ENCODE assay signal across 17 cellular contexts in the genomic region with DNA sequence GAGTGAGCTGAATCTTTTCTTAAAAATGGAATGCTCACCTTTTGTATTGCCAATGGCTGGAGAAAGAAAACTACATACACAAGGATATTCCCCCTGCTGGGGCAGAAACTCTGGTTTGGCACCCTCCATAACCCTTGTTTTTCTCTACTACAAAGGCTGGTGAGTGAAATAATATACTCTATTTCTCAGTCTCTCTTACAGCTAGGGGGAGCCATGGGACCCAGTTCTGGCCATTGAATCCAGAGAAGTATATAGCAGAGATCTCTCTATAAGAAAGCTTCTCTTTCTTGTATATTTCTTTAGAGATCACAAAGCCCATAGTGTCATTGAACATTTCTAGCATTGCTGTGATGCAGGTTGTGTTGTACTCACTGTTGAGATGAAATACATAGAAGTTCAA. TPM values are rescaled to one million over a fixed set of nuclear protein-coding genes. Genes with fewer than 3 reads are reported as not detected.
A peak's percentile ranks its signal among the peaks of the same experiment; 100 is the strongest.
DNase-seq lines count a peak whose midpoint lies in the region; ATAC-seq and TF ChIP-seq lines count a peak whose summit lies in the region.
"Had no signal": no experiment of that assay in that cellular context is flagged by ENCODE, and none has a peak within 500 bp of the region (broad histone marks: within the 10 kb centered on the region; RNA-seq: fewer than 3 reads in every experiment).

No MANE protein-coding gene starts in this region.

- no peaks in the 10 kb centered on the region for H3K79me2 ChIP-seq in OCI-LY3 (ENCODE audit: low read length)

- H3K9ac ChIP-seq in OCI-LY3 (ENCODE audit: low read length), result no peak overlapping the region

- ATAC-seq in gastroesophageal sphincter (no peak), GM18511 (IDR thresholded peaks at IDR 0.05; ENCODE audit: unreplicated experiment) (no peak)
- ATAC-seq in stimulated activated naive CD8-positive, alpha-beta T cell treated with anti-CD3 and anti-CD28 coated beads, Interleukin-15, Interleukin-2, amounts not matched to agents 100 U/mL and 50 U/mL, for 24 hours, result no peak

- H3K4me2 ChIP-seq in OCI-LY3 (ENCODE audit: low read length), result no peak overlapping the region

- H3K27ac ChIP-seq in 22Rv1, result no peak overlapping the region
- no peak overlapping the region for H3K27ac ChIP-seq in OCI-LY3 (ENCODE audit: low read length)
- H3K27ac ChIP-seq in gastroesophageal sphincter, result no peak overlapping the region
- H3K27ac ChIP-seq in prostate gland, result no peak overlapping the region

- H3K9me3 ChIP-seq in OCI-LY3 (ENCODE audit: insufficient read depth, low read length) (no peaks in the 10 kb centered on the region), gastroesophageal sphincter (no peaks in the 10 kb centered on the region), prostate gland (no peaks in the 10 kb centered on the region)

- TF ChIP-seq CTCF in 22Rv1 (IDR thresholded peaks at IDR 0.05) (peak; percentile 48), GM12875 (IDR thresholded peaks at IDR 0.05; ENCODE audit: borderline replicate concordance, insufficient read depth, low read depth, low read length) (peak; percentile 8; the same call in 1 of the 2 replicates), OCI-LY3 (IDR thresholded peaks at IDR 0.05; ENCODE audit: low read depth, low read length) (peak; percentile 52), fibroblast of mammary gland (conservative IDR thresholded peaks at IDR 0.05; ENCODE audit: control insufficient read depth, insufficient read depth, low read depth, low read length) (peak; percentile 38), gastroesophageal sphincter (IDR thresholded peaks at IDR 0.05) (no peak), prostate gland (IDR thresholded peaks at IDR 0.05) (no peak)

- H3K4me3 ChIP-seq in GM12875 (ENCODE audit: low read depth, low read length), result no peak overlapping the region
- no peak overlapping the region for H3K4me3 ChIP-seq in OCI-LY3 (ENCODE audit: low read length)
- H3K4me3 ChIP-seq in fibroblast of mammary gland (ENCODE audit: control insufficient read depth, low read depth, low read length), result no peak overlapping the region
- H3K4me3 ChIP-seq in gastroesophageal sphincter, result no peak overlapping the region
- no peak overlapping the region for H3K4me3 ChIP-seq in prostate gland

- intact Hi-C loops in prostate gland (cut with DNase I), result no loop called here

- no peak overlapping the region for H2AFZ ChIP-seq in OCI-LY3 (ENCODE audit: low read depth, low read length)

- DNase-seq in fibroblast of mammary gland (ENCODE audit: low read depth) (no peak), prostate gland (ENCODE audit: low spot score) (no peak)
- DNase-seq in stimulated activated naive CD8-positive, alpha-beta T cell treated with anti-CD3 and anti-CD28 coated beads, Interleukin-15, Interleukin-2, amounts not matched to agents 100 U/mL and 50 U/mL, for 24 hours, result no peak
- DNase-seq: activated CD8-positive, alpha-beta memory T cell treated with anti-CD3 and anti-CD28 coated beads for 24 hours; activated naive CD4-positive, alpha-beta T cell treated with Interleukin-2 at 50 U/mL for 16 hours; cerebellar nuclear complex; immature natural killer cell; NCI-H2081; stimulated activated CD4-positive, alpha-beta T cell treated with anti-CD3 and anti-CD28 coated beads, Interleukin-4, amount 100 ng/mL, for 1 hour; stimulated activated naive CD4-positive, alpha-beta T cell had no signal

- TF ChIP-seq POLR2A in gastroesophageal sphincter (IDR thresholded peaks at IDR 0.05) (no peak), prostate gland (IDR thresholded peaks at IDR 0.05) (no peak)

- no peaks in the 10 kb centered on the region for H3K36me3 ChIP-seq in OCI-LY3 (replicated peaks; ENCODE audit: low read depth, low read length)
- H3K36me3 ChIP-seq in gastroesophageal sphincter, result no peaks in the 10 kb centered on the region
- H3K36me3 ChIP-seq in prostate gland, result no peaks in the 10 kb centered on the region

- H3K4me1 ChIP-seq in OCI-LY3 (ENCODE audit: low read length), result no peaks in the 10 kb centered on the region
- H3K4me1 ChIP-seq in gastroesophageal sphincter, result no peaks in the 10 kb centered on the region
- no peaks in the 10 kb centered on the region for H3K4me1 ChIP-seq in prostate gland (replicated peaks)

- TF ChIP-seq EP300 in gastroesophageal sphincter (IDR thresholded peaks at IDR 0.05), result no peak

- H3K27me3 ChIP-seq in OCI-LY3 (ENCODE audit: low read depth, low read length), result no peaks in the 10 kb centered on the region
- H3K27me3 ChIP-seq in gastroesophageal sphincter, result no peaks in the 10 kb centered on the region
- H3K27me3 ChIP-seq in prostate gland (replicated peaks; ENCODE audit: insufficient read depth), result no peaks in the 10 kb centered on the region

- no peaks in the 10 kb centered on the region for H4K20me1 ChIP-seq in OCI-LY3 (ENCODE audit: insufficient read depth, low read length)

RNA-seq across cellular contexts. Expression of a gene that starts 49.8 kb away (rescaled TPM):
- total RNA-seq in gastroesophageal sphincter, result 10 to 100 TPM; 14.8 to 32.5 (median 29.0) TPM
- 1 to 10 TPM in 1 of 2 donors, not detected in 1; 4.2 TPM for total RNA-seq in prostate gland
- total RNA-seq: B cell, pulmonary artery endothelial cell had no signal

RNA-seq across cellular contexts. Expression of a gene that starts 50.0 kb away (rescaled TPM):
- total RNA-seq in gastroesophageal sphincter, result under 1 TPM in 3 of 4 donors, not detected in 1; 0.16 to 0.73 (median 0.67) TPM
- total RNA-seq in prostate gland, result under 1 TPM in 1 of 2 donors, not detected in 1; 0.05 TPM
- total RNA-seq: pulmonary artery endothelial cell had no signal

Comparison
In these comparisons a context has a peak if more than half of its experiments do, and no peak if none do; other contexts are left out.
1. CTCF ChIP-seq: peak in 22Rv1 (single experiment), GM12875 (single experiment), OCI-LY3 (single experiment) and fibroblast of mammary gland (single experiment); none in gastroesophageal sphincter (0 of 4) and prostate gland (0 of 4).